2 cellular contexts compared by ENCODE assay signal in the genomic region with DNA sequence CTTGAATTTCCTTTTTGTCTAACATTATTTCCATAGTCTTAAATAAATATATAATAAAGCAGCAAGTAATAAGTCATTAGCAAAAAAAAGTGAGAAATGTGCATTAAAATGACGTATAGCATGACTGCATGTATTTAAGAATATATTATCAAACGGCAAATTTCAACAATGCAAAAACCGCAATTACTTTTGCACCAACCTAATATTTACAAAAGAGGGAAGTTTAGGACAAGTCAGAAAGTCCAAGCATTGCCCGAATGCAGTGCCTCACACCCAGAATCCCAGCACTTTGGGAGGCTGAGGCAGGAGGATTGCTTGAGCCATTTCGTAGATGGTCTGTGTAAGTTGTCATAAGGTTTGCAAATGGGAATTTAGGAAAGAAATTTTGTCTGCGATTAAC.
TF ChIP-seq lines count a peak whose summit lies in the region.

No MANE protein-coding gene starts in this region.

TF ChIP-seq in HepG2, 621 proteins besides CTCF, POLR2A, EP300 and RAD21:
- TF ChIP-seq ZIK1 (CRISPR knock-in tag; IDR thresholded peaks at IDR 0.05; ENCODE audit: borderline replicate concordance, low read depth) (no peak), ZNF460 (CRISPR knock-in tag; IDR thresholded peaks at IDR 0.05; ENCODE audit: borderline replicate concordance) (no peak)
- TF ChIP-seq, protein P1, sequence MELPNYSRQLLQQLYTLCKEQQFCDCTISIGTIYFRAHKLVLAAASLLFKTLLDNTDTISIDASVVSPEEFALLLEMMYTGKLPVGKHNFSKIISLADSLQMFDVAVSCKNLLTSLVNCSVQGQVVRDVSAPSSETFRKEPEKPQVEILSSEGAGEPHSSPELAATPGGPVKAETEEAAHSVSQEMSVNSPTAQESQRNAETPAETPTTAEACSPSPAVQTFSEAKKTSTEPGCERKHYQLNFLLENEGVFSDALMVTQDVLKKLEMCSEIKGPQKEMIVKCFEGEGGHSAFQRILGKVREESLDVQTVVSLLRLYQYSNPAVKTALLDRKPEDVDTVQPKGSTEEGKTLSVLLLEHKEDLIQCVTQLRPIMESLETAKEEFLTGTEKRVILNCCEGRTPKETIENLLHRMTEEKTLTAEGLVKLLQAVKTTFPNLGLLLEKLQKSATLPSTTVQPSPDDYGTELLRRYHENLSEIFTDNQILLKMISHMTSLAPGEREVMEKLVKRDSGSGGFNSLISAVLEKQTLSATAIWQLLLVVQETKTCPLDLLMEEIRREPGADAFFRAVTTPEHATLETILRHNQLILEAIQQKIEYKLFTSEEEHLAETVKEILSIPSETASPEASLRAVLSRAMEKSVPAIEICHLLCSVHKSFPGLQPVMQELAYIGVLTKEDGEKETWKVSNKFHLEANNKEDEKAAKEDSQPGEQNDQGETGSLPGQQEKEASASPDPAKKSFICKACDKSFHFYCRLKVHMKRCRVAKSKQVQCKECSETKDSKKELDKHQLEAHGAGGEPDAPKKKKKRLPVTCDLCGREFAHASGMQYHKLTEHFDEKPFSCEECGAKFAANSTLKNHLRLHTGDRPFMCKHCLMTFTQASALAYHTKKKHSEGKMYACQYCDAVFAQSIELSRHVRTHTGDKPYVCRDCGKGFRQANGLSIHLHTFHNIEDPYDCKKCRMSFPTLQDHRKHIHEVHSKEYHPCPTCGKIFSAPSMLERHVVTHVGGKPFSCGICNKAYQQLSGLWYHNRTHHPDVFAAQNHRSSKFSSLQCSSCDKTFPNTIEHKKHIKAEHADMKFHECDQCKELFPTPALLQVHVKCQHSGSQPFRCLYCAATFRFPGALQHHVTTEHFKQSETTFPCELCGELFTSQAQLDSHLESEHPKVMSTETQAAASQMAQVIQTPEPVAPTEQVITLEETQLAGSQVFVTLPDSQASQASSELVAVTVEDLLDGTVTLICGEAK (IDR thresholded peaks at IDR 0.05) = peak; percentile 86
- TF ChIP-seq, protein P1 (CRISPR knock-in tag; IDR thresholded peaks at IDR 0.05) = no peak
- TF ChIP-seq, protein P2, sequence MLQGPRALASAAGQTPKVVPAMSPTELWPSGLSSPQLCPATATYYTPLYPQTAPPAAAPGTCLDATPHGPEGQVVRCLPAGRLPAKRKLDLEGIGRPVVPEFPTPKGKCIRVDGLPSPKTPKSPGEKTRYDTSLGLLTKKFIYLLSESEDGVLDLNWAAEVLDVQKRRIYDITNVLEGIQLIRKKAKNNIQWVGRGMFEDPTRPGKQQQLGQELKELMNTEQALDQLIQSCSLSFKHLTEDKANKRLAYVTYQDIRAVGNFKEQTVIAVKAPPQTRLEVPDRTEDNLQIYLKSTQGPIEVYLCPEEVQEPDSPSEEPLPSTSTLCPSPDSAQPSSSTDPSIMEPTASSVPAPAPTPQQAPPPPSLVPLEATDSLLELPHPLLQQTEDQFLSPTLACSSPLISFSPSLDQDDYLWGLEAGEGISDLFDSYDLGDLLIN (CRISPR knock-in tag; IDR thresholded peaks at IDR 0.05; ENCODE audit: borderline replicate concordance) = no peak
TF ChIP-seq in HepG2: peak in this region for 1.

TF ChIP-seq in K562, 482 proteins besides CTCF, POLR2A, EP300 and RAD21:
- TF ChIP-seq, protein P1 (IDR thresholded peaks at IDR 0.05) = peak; percentile 57; the same call in 1 of the 2 replicates
- TF ChIP-seq, protein P1 (CRISPR knock-in tag; IDR thresholded peaks at IDR 0.05) = no peak
- no peak for TF ChIP-seq SRSF9 (IDR thresholded peaks at IDR 0.05; ENCODE audit: borderline replicate concordance, low read depth, low read length)
